1 cellular context compared by ENCODE assay signal in the genomic region with DNA sequence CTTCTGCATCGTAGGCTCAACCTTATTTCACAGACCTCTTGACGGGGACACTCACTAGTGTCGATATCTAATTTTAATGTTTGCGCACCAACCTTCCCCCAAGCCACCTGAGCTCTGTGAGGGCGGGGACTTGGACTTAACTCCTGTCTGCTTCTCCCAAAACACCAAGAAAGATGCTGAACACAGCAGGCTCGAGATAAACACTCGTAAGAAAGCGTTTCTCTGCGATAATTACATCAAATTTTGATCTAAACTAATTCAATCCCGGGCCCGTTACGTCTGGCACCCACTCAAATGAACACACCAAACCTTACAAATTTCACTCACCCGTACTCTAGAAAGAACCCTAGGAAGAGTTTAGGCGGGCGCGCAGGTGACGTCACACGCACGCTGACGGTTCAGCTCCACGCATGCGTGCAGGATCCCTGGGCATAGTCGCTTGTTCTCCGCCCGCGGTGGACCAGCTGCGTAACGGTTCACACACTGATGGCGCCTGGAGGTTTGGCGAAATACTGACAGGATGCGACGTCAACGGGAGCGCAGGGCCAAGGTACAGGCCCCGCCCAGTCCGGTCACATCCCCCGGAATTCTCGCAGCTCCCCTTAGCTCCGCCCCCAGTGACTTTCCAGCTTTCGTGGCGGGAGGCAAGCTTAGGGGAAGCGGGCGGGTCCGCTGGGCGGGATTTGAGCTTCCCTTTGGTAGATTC.
TF ChIP-seq lines count a peak whose summit lies in the region.

A gene with protein sequence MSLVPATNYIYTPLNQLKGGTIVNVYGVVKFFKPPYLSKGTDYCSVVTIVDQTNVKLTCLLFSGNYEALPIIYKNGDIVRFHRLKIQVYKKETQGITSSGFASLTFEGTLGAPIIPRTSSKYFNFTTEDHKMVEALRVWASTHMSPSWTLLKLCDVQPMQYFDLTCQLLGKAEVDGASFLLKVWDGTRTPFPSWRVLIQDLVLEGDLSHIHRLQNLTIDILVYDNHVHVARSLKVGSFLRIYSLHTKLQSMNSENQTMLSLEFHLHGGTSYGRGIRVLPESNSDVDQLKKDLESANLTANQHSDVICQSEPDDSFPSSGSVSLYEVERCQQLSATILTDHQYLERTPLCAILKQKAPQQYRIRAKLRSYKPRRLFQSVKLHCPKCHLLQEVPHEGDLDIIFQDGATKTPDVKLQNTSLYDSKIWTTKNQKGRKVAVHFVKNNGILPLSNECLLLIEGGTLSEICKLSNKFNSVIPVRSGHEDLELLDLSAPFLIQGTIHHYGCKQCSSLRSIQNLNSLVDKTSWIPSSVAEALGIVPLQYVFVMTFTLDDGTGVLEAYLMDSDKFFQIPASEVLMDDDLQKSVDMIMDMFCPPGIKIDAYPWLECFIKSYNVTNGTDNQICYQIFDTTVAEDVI (minus strand): TSS at position 359 of the 706 bp plus-strand sequence. CDS start 32,652 bp downstream, outside the sequence.

TF ChIP-seq in HepG2, 621 proteins besides CTCF, POLR2A, EP300 and RAD21 (continued from another document and continues in another):
- TF ChIP-seq, protein P1, sequence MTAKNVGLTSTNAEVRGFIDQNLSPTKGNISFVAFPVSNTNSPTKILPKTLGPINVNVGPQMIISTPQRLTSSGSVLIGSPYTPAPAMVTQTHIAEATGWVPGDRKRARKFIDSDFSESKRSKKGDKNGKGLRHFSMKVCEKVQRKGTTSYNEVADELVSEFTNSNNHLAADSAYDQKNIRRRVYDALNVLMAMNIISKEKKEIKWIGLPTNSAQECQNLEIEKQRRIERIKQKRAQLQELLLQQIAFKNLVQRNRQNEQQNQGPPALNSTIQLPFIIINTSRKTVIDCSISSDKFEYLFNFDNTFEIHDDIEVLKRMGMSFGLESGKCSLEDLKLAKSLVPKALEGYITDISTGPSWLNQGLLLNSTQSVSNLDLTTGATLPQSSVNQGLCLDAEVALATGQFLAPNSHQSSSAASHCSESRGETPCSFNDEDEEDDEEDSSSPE (CRISPR knock-in tag; IDR thresholded peaks at IDR 0.05) = peak; percentile 94
- TF ChIP-seq, protein P2, sequence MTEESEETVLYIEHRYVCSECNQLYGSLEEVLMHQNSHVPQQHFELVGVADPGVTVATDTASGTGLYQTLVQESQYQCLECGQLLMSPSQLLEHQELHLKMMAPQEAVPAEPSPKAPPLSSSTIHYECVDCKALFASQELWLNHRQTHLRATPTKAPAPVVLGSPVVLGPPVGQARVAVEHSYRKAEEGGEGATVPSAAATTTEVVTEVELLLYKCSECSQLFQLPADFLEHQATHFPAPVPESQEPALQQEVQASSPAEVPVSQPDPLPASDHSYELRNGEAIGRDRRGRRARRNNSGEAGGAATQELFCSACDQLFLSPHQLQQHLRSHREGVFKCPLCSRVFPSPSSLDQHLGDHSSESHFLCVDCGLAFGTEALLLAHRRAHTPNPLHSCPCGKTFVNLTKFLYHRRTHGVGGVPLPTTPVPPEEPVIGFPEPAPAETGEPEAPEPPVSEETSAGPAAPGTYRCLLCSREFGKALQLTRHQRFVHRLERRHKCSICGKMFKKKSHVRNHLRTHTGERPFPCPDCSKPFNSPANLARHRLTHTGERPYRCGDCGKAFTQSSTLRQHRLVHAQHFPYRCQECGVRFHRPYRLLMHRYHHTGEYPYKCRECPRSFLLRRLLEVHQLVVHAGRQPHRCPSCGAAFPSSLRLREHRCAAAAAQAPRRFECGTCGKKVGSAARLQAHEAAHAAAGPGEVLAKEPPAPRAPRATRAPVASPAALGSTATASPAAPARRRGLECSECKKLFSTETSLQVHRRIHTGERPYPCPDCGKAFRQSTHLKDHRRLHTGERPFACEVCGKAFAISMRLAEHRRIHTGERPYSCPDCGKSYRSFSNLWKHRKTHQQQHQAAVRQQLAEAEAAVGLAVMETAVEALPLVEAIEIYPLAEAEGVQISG (CRISPR knock-in tag; IDR thresholded peaks at IDR 0.05) = peak; percentile 85
- no peak for TF ChIP-seq ZNF460 (CRISPR knock-in tag; IDR thresholded peaks at IDR 0.05; ENCODE audit: borderline replicate concordance)
- TF ChIP-seq FOXK1 (CRISPR knock-in tag; IDR thresholded peaks at IDR 0.05; ENCODE audit: borderline replicate concordance, low read depth) = peak; percentile 73; the same call in 1 of the 2 replicates
- no peak for TF ChIP-seq PAX8 (CRISPR knock-in tag; IDR thresholded peaks at IDR 0.05; ENCODE audit: borderline replicate concordance)
- TF ChIP-seq ZNF501 (CRISPR knock-in tag; IDR thresholded peaks at IDR 0.05) = peak; percentile 90
- peak; percentile 56; the same call in 1 of the 2 replicates for TF ChIP-seq ZNF430 (CRISPR knock-in tag; IDR thresholded peaks at IDR 0.05)
- TF ChIP-seq CBFB (CRISPR knock-in tag; IDR thresholded peaks at IDR 0.05) = peak; percentile 70; the same call in 1 of the 2 replicates
- peak; percentile 67; the same call in 1 of the 2 replicates for TF ChIP-seq KLF9 (CRISPR knock-in tag; IDR thresholded peaks at IDR 0.05; ENCODE audit: low read depth)
- TF ChIP-seq ZNF841 (CRISPR knock-in tag; IDR thresholded peaks at IDR 0.05; ENCODE audit: borderline replicate concordance) = no peak
- no peak for TF ChIP-seq ZKSCAN1 (IDR thresholded peaks at IDR 0.05; ENCODE audit: low read length)
- TF ChIP-seq RXRA (CRISPR knock-in tag; IDR thresholded peaks at IDR 0.05) = peak; percentile 60
- TF ChIP-seq SNAPC2 (CRISPR knock-in tag; IDR thresholded peaks at IDR 0.05) = 0 out of 2 replicates have a peak, but pooled peaks have one; percentile 53
- TF ChIP-seq, protein P3, sequence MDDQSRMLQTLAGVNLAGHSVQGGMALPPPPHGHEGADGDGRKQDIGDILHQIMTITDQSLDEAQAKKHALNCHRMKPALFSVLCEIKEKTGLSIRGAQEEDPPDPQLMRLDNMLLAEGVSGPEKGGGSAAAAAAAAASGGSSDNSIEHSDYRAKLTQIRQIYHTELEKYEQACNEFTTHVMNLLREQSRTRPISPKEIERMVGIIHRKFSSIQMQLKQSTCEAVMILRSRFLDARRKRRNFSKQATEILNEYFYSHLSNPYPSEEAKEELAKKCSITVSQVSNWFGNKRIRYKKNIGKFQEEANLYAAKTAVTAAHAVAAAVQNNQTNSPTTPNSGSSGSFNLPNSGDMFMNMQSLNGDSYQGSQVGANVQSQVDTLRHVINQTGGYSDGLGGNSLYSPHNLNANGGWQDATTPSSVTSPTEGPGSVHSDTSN (CRISPR knock-in tag; IDR thresholded peaks at IDR 0.05; ENCODE audit: borderline replicate concordance) = no peak
- TF ChIP-seq MAF1 (CRISPR knock-in tag; IDR thresholded peaks at IDR 0.05; ENCODE audit: borderline replicate concordance) = no peak
- TF ChIP-seq HOXD1 (CRISPR knock-in tag; IDR thresholded peaks at IDR 0.05) = peak; percentile 43; the same call in 1 of the 2 replicates
- peak; percentile 93 for TF ChIP-seq SPEN (CRISPR knock-in tag; IDR thresholded peaks at IDR 0.05; ENCODE audit: low read depth)
- no peak for TF ChIP-seq ZNF101 (CRISPR knock-in tag; IDR thresholded peaks at IDR 0.05; ENCODE audit: borderline replicate concordance, low read depth)
- no peak for TF ChIP-seq IKZF1 (IDR thresholded peaks at IDR 0.05)
- TF ChIP-seq, protein P4, sequence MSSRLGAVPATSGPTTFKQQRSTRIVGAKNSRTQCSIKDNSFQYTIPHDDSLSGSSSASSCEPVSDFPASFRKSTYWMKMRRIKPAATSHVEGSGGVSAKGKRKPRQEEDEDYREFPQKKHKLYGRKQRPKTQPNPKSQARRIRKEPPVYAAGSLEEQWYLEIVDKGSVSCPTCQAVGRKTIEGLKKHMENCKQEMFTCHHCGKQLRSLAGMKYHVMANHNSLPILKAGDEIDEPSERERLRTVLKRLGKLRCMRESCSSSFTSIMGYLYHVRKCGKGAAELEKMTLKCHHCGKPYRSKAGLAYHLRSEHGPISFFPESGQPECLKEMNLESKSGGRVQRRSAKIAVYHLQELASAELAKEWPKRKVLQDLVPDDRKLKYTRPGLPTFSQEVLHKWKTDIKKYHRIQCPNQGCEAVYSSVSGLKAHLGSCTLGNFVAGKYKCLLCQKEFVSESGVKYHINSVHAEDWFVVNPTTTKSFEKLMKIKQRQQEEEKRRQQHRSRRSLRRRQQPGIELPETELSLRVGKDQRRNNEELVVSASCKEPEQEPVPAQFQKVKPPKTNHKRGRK (CRISPR knock-in tag; IDR thresholded peaks at IDR 0.05) = no peak
- TF ChIP-seq ZNF331 (CRISPR knock-in tag; IDR thresholded peaks at IDR 0.05) = peak; percentile 55; the same call in 1 of the 2 replicates
- TF ChIP-seq TBX3 (IDR thresholded peaks at IDR 0.05; ENCODE audit: borderline replicate concordance) = no peak
- TF ChIP-seq ZNF24 (IDR thresholded peaks at IDR 0.05) = 0 out of 2 replicates have a peak, but pooled peaks have one; percentile 23
- TF ChIP-seq MED8 (CRISPR knock-in tag; IDR thresholded peaks at IDR 0.05; ENCODE audit: insufficient replicate concordance) = no peak
- TF ChIP-seq PCBP1 (IDR thresholded peaks at IDR 0.05; ENCODE audit: borderline replicate concordance, low read depth, low read length) = no peak
- TF ChIP-seq, protein P5, sequence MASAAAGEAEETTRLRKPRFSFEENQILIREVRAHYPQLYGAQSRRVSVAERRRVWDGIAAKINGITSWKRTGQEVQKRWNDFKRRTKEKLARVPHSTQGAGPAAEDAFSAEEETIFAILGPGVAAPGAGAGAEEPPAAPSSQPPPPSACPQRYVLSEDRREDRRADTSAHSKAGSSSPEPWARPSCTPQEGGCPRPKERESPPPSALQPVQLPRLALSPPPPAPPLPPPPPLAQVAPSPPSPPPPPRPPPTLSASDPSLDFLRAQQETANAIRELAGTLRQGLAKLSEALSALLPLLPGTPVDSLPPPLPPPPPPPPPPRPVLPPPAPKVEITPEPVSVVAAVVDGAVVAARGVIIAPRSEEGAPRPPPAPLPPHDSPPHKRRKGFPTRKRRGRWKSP (CRISPR knock-in tag; IDR thresholded peaks at IDR 0.05) = peak; percentile 60
- TF ChIP-seq RFXAP (CRISPR knock-in tag; IDR thresholded peaks at IDR 0.05; ENCODE audit: borderline replicate concordance) = peak; percentile 53; the same call in 1 of the 2 replicates
- TF ChIP-seq, protein P6, sequence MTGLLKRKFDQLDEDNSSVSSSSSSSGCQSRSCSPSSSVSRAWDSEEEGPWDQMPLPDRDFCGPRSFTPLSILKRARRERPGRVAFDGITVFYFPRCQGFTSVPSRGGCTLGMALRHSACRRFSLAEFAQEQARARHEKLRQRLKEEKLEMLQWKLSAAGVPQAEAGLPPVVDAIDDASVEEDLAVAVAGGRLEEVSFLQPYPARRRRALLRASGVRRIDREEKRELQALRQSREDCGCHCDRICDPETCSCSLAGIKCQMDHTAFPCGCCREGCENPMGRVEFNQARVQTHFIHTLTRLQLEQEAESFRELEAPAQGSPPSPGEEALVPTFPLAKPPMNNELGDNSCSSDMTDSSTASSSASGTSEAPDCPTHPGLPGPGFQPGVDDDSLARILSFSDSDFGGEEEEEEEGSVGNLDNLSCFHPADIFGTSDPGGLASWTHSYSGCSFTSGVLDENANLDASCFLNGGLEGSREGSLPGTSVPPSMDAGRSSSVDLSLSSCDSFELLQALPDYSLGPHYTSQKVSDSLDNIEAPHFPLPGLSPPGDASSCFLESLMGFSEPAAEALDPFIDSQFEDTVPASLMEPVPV (CRISPR knock-in tag; IDR thresholded peaks at IDR 0.05) = 0 out of 2 replicates have a peak, but pooled peaks have one; percentile 30
- TF ChIP-seq AKAP8 (CRISPR knock-in tag; IDR thresholded peaks at IDR 0.05) = 0 out of 2 replicates have a peak, but pooled peaks have one; percentile 54
- TF ChIP-seq, protein P7, sequence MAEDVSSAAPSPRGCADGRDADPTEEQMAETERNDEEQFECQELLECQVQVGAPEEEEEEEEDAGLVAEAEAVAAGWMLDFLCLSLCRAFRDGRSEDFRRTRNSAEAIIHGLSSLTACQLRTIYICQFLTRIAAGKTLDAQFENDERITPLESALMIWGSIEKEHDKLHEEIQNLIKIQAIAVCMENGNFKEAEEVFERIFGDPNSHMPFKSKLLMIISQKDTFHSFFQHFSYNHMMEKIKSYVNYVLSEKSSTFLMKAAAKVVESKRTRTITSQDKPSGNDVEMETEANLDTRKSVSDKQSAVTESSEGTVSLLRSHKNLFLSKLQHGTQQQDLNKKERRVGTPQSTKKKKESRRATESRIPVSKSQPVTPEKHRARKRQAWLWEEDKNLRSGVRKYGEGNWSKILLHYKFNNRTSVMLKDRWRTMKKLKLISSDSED (CRISPR knock-in tag; IDR thresholded peaks at IDR 0.05) = no peak
- TF ChIP-seq ZSCAN29 (CRISPR knock-in tag; conservative IDR thresholded peaks at IDR 0.05) = no peak
- no peak for TF ChIP-seq HES4 (CRISPR knock-in tag; IDR thresholded peaks at IDR 0.05; ENCODE audit: borderline replicate concordance)
- TF ChIP-seq, protein P8, sequence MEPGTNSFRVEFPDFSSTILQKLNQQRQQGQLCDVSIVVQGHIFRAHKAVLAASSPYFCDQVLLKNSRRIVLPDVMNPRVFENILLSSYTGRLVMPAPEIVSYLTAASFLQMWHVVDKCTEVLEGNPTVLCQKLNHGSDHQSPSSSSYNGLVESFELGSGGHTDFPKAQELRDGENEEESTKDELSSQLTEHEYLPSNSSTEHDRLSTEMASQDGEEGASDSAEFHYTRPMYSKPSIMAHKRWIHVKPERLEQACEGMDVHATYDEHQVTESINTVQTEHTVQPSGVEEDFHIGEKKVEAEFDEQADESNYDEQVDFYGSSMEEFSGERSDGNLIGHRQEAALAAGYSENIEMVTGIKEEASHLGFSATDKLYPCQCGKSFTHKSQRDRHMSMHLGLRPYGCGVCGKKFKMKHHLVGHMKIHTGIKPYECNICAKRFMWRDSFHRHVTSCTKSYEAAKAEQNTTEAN (CRISPR knock-in tag; conservative IDR thresholded peaks at IDR 0.05) = peak; percentile 65; the same call in 1 of the 2 replicates
- TF ChIP-seq, protein P9, sequence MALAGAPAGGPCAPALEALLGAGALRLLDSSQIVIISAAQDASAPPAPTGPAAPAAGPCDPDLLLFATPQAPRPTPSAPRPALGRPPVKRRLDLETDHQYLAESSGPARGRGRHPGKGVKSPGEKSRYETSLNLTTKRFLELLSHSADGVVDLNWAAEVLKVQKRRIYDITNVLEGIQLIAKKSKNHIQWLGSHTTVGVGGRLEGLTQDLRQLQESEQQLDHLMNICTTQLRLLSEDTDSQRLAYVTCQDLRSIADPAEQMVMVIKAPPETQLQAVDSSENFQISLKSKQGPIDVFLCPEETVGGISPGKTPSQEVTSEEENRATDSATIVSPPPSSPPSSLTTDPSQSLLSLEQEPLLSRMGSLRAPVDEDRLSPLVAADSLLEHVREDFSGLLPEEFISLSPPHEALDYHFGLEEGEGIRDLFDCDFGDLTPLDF (CRISPR knock-in tag; IDR thresholded peaks at IDR 0.05) = peak; percentile 90
- TF ChIP-seq JUND (CRISPR knock-in tag; IDR thresholded peaks at IDR 0.05) = no peak
- TF ChIP-seq, protein P10, sequence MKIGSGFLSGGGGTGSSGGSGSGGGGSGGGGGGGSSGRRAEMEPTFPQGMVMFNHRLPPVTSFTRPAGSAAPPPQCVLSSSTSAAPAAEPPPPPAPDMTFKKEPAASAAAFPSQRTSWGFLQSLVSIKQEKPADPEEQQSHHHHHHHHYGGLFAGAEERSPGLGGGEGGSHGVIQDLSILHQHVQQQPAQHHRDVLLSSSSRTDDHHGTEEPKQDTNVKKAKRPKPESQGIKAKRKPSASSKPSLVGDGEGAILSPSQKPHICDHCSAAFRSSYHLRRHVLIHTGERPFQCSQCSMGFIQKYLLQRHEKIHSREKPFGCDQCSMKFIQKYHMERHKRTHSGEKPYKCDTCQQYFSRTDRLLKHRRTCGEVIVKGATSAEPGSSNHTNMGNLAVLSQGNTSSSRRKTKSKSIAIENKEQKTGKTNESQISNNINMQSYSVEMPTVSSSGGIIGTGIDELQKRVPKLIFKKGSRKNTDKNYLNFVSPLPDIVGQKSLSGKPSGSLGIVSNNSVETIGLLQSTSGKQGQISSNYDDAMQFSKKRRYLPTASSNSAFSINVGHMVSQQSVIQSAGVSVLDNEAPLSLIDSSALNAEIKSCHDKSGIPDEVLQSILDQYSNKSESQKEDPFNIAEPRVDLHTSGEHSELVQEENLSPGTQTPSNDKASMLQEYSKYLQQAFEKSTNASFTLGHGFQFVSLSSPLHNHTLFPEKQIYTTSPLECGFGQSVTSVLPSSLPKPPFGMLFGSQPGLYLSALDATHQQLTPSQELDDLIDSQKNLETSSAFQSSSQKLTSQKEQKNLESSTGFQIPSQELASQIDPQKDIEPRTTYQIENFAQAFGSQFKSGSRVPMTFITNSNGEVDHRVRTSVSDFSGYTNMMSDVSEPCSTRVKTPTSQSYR (CRISPR knock-in tag; IDR thresholded peaks at IDR 0.05; ENCODE audit: borderline replicate concordance) = no peak
- TF ChIP-seq MIER3 (CRISPR knock-in tag; IDR thresholded peaks at IDR 0.05; ENCODE audit: borderline replicate concordance) = no peak; the same call in 1 of the 2 replicates
